17 cellular contexts compared by ENCODE assay signal in genomic region chr4:186772936-186773335, GRCh38. TPM values are rescaled to one million over a fixed set of nuclear protein-coding genes. Genes with fewer than 3 reads are reported as not detected.
DNase-seq lines count a peak whose midpoint lies in the region; ATAC-seq and TF ChIP-seq lines count a peak whose summit lies in the region.
"Had no signal": no experiment of that assay in that cellular context is flagged by ENCODE, and none has a peak within 500 bp of the region (broad histone marks: within the 10 kb centered on the region; RNA-seq: fewer than 3 reads in every experiment).

No MANE protein-coding gene starts in this region.

- no peaks in the 10 kb centered on the region for H3K9me3 ChIP-seq in AG04450 (ENCODE audit: control insufficient read depth, insufficient read depth, low read length)
- no peaks in the 10 kb centered on the region for H3K9me3 ChIP-seq in RWPE2 (ENCODE audit: severe bottlenecking)
- H3K9me3 ChIP-seq: Caco-2, HAP-1 had no signal

- POLR2A ChIA-PET in AG04450 (lab: Yijun Ruan, JAX): no interaction called here

- CTCF ChIA-PET in AG04450 (lab: Charles Lee): no interaction called here

- H3K27ac ChIP-seq in AG04450 (ENCODE audit: low read depth, low read length) (no peak overlapping the region), RWPE2 (ENCODE audit: poor library complexity, severe bottlenecking) (peak overlapping the region; percentile 95)
- H3K27ac ChIP-seq: BLaER1, HL-60 had no signal

- H3K27me3 ChIP-seq in AG04450 (ENCODE audit: control insufficient read depth, insufficient read depth, low read length) (no peaks in the 10 kb centered on the region), RWPE2 (ENCODE audit: insufficient read depth, poor library complexity, severe bottlenecking) (no peaks in the 10 kb centered on the region)
- H3K27me3 ChIP-seq: BLaER1 had no signal

- TF ChIP-seq CTCF in AG04450 (IDR thresholded peaks at IDR 0.05; ENCODE audit: low read depth, low read length) (no peak), RWPE2 (IDR thresholded peaks at IDR 0.05; ENCODE audit: poor library complexity, severe bottlenecking) (no peak), fibroblast of pulmonary artery (IDR thresholded peaks at IDR 0.05; ENCODE audit: low read length, missing control alignments) (no peak)

- H3K4me1 ChIP-seq in RWPE2 (ENCODE audit: insufficient read depth, poor library complexity, severe bottlenecking): peaks cover 30% of the 10 kb centered on the region

- H3K4me3 ChIP-seq in AG04450 (ENCODE audit: low read depth, low read length) (no peak overlapping the region), RWPE2 (ENCODE audit: severe bottlenecking) (no peak overlapping the region), fibroblast of pulmonary artery (replicated peaks; ENCODE audit: low read depth, low read length) (no peak overlapping the region)
- H3K4me3 ChIP-seq: BLaER1, HAP-1 had no signal

- ATAC-seq in RWPE2 (ENCODE audit: low read depth) (no peak; the same call in 2 of the 3 replicates), HG03108 (IDR thresholded peaks at IDR 0.05; ENCODE audit: unreplicated experiment) (no peak)
- no peak for ATAC-seq in stimulated activated naive CD8-positive, alpha-beta T cell treated with anti-CD3 and anti-CD28 coated beads, Interleukin-15, Interleukin-2, amounts not matched to agents 100 U/mL and 50 U/mL, for 24 hours

- DNase-seq in AG04450 (ENCODE audit: low read depth, low spot score) (peak; percentile 44), RWPE2 (ENCODE audit: low spot score) (no peak), brain pericyte (ENCODE audit: low read depth, low spot score) (peak; percentile 15), fibroblast of pulmonary artery (ENCODE audit: low read depth) (peak; percentile 67), NCI-H1930 (lab: John Stamatoyannopoulos, UW) (no peak)
- DNase-seq in stimulated activated naive CD4-positive, alpha-beta T cell (lab: John Stamatoyannopoulos, UW): no peak
- no peak for DNase-seq in stimulated activated naive CD8-positive, alpha-beta T cell treated with anti-CD3 and anti-CD28 coated beads, Interleukin-15, Interleukin-2, amounts not matched to agents 100 U/mL and 50 U/mL, for 24 hours
- DNase-seq: AML-193; Caco-2; CD8-positive, alpha-beta memory T cell; DMS53; GF-D8 had no signal

- no peaks in the 10 kb centered on the region for H3K36me3 ChIP-seq in RWPE2 (ENCODE audit: low read depth)
- H3K36me3 ChIP-seq: BLaER1, HAP-1 had no signal

RNA-seq across cellular contexts. Expression of gene FAT1, which starts 49.3 kb away (rescaled TPM):
- 415 and 422 TPM in 2 replicates for polyA plus RNA-seq in AG04450 (2011; rRNA removed)
- 2,384 and 2,887 TPM in 2 replicates for polyA minus RNA-seq in AG04450 (2011; rRNA and poly(A)+ RNA removed)
- polyA plus RNA-seq: CD8-positive, alpha-beta memory T cell; IgD-negative memory B cell had no signal

Comparison
In these comparisons a context has a peak if more than half of its experiments do, and no peak if none do; other contexts are left out.
1. DNase-seq: peak in AG04450 (single experiment), brain pericyte (single experiment) and fibroblast of pulmonary artery (single experiment); none in RWPE2 (single experiment), stimulated activated naive CD4-positive, alpha-beta T cell (0 of 6), NCI-H1930 (0 of 2) and stimulated activated naive CD8-positive, alpha-beta T cell treated with anti-CD3 and anti-CD28 coated beads, Interleukin-15, Interleukin-2, amounts not matched to agents 100 U/mL and 50 U/mL, for 24 hours (single experiment).